Comparison of ENCODE assay signal across 28 cellular contexts in the genomic region with DNA sequence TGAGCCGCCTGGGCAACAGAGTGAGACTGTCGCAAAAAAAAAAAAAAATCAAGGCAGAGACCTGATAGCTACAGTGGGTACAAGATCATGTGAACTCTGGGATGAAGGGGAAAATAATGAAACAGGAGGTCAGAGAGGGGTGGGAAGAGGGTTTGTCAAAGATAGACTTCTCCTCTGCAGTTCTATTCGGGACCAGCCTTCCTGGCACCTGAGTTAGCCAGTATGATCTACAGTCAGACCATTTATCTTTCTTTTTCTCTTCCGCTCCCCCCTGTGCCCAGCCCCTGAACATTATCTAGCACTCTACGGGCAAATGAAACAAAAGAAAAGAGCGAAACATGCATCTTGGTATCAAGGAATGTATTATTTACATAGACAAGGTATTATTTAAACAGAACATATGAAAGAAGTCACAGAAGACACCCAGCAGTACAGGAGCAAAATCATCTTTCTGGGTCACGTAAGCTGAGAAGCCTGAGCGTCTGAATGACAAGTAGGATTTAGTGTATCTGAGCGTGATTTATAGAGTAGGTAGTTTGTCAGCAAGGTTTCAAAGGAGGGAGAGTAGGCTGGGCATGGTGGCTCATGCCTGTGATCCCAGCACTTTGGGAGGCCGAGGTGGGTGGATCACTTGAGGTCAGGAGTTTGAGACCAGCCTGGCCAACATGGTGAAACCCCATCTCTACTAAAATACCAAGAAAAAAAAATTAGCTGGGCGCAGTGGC.
DNase-seq lines count a peak whose midpoint lies in the region; ATAC-seq and TF ChIP-seq lines count a peak whose summit lies in the region.
"Had no signal": no experiment of that assay in that cellular context is flagged by ENCODE, and none has a peak within 500 bp of the region (broad histone marks: within the 10 kb centered on the region; RNA-seq: fewer than 3 reads in every experiment).

No MANE protein-coding gene starts in this region.

- H3K4me3 Mint-ChIP-seq in activated naive CD4-positive, alpha-beta T cell treated with anti-CD3 and anti-CD28 coated beads, Interleukin-2, amount 50 U/mL, for 24 hours, result peak overlapping the region; percentile 20
- no peak overlapping the region for H3K4me3 Mint-ChIP-seq in activated naive CD4-positive, alpha-beta T cell treated with anti-CD3 and anti-CD28 coated beads for 36 hours
- H3K4me3 Mint-ChIP-seq in effector memory CD8-positive, alpha-beta T cell, result no peak overlapping the region
- no peak overlapping the region for H3K4me3 Mint-ChIP-seq in stimulated activated naive CD8-positive, alpha-beta T cell treated with anti-CD3 and anti-CD28 coated beads, Interleukin-15, amount 100 ng/mL, for 72 hours
- H3K4me3 Mint-ChIP-seq: endodermal cell, memory B cell had no signal

- H3K4me1 ChIP-seq in left ventricle myocardium inferior, result no peaks in the 10 kb centered on the region
- H3K4me1 ChIP-seq: breast epithelium, colonic mucosa, esophagus squamous epithelium, right lobe of liver, SJCRH30, upper lobe of right lung had no signal

- ATAC-seq in effector memory CD8-positive, alpha-beta T cell (replicated peaks), result no peak
- ATAC-seq in stimulated activated naive CD8-positive, alpha-beta T cell treated with anti-CD3 and anti-CD28 coated beads, Interleukin-15, amount 100 ng/mL, for 72 hours, result no peak
- ATAC-seq: right lobe of liver, upper lobe of right lung had no signal

- H3K27me3 Mint-ChIP-seq in activated naive CD4-positive, alpha-beta T cell treated with anti-CD3 and anti-CD28 coated beads, Interleukin-2, amount 50 U/mL, for 24 hours, result no peaks in the 10 kb centered on the region
- no peaks in the 10 kb centered on the region for H3K27me3 Mint-ChIP-seq in activated naive CD4-positive, alpha-beta T cell treated with anti-CD3 and anti-CD28 coated beads for 36 hours (ENCODE audit: low read depth)
- H3K27me3 Mint-ChIP-seq in effector memory CD8-positive, alpha-beta T cell, result no peaks in the 10 kb centered on the region
- H3K27me3 Mint-ChIP-seq in stimulated activated naive CD8-positive, alpha-beta T cell treated with anti-CD3 and anti-CD28 coated beads, Interleukin-15, amount 100 ng/mL, for 72 hours, result no peaks in the 10 kb centered on the region

- no peaks in the 10 kb centered on the region for H3K9me3 ChIP-seq in left ventricle myocardium inferior (replicated peaks)
- H3K9me3 ChIP-seq: breast epithelium, colonic mucosa, esophagus squamous epithelium, neutrophil, right lobe of liver, SJCRH30, upper lobe of right lung had no signal

- H3K27ac ChIP-seq in left ventricle myocardium inferior (replicated peaks), result no peak overlapping the region
- H3K27ac ChIP-seq: BLaER1, breast epithelium, colonic mucosa, esophagus squamous epithelium, neutrophil, right lobe of liver, SJCRH30, upper lobe of right lung had no signal

- H3K36me3 ChIP-seq in left ventricle myocardium inferior, result no peaks in the 10 kb centered on the region
- H3K36me3 ChIP-seq: breast epithelium, colonic mucosa, esophagus squamous epithelium, neutrophil, right lobe of liver, SJCRH30, upper lobe of right lung had no signal

- CTCF ChIA-PET in activated naive CD4-positive, alpha-beta T cell treated with anti-CD3 and anti-CD28 coated beads for 36 hours (lab: Charles Lee), result interaction anchor here (1.1 to 1.5 kb wide), 2 partner anchors 27 to 200 kb away, joined by 3 to 4 read pairs; no protein-coding TSS in a partner anchor

- DNase-seq in activated naive CD4-positive, alpha-beta T cell treated with anti-CD3 and anti-CD28 coated beads for 36 hours, result no peak
- DNase-seq in NCI-H82 treated with DMSO at 0.1 percent for 48 hours (lab: John Stamatoyannopoulos, UW; ENCODE audit: unreplicated experiment), result peak; percentile 1
- no peak for DNase-seq in effector memory CD8-positive, alpha-beta T cell
- no peak for DNase-seq in stimulated activated naive CD8-positive, alpha-beta T cell treated with anti-CD3 and anti-CD28 coated beads, Interleukin-15, amount 100 ng/mL, for 72 hours
- DNase-seq in EL, result no peak
- DNase-seq in left ventricle myocardium inferior, result no peak
- DNase-seq: activated CD4-positive, alpha-beta T cell treated with anti-CD3 and anti-CD28 coated beads for 48 hours; activated effector memory CD4-positive, alpha-beta T cell treated with anti-CD3 and anti-CD28 coated beads, Interleukin-2, amount 50 U/mL, for 16 hours; Calu3; colonic mucosa; endodermal cell; esophagus squamous epithelium; foreskin melanocyte; H7; hypothalamus; NCI-H1105 treated with DMSO at 0.1 percent for 48 hours; NCI-H2029 treated with DMSO at 0.1 percent for 48 hours; NCI-H526 treated with DMSO at 0.1 percent for 48 hours; right lobe of liver; SJCRH30; stimulated activated CD4-positive, alpha-beta T cell treated with anti-CD3 and anti-CD28 coated beads, Interleukin-2, amount 100 ng/mL, for 48 hours; upper lobe of right lung had no signal

- peaks cover 69% of the 10 kb centered on the region for H3K4me1 Mint-ChIP-seq in activated naive CD4-positive, alpha-beta T cell treated with anti-CD3 and anti-CD28 coated beads, Interleukin-2, amount 50 U/mL, for 24 hours
- peaks cover 51% of the 10 kb centered on the region for H3K4me1 Mint-ChIP-seq in activated naive CD4-positive, alpha-beta T cell treated with anti-CD3 and anti-CD28 coated beads for 36 hours (ENCODE audit: low read depth)
- H3K4me1 Mint-ChIP-seq in effector memory CD8-positive, alpha-beta T cell (ENCODE audit: low read depth in 2 of 2), result peaks cover 29 to 56% of the 10 kb centered on the region in 2 donors
- H3K4me1 Mint-ChIP-seq in stimulated activated naive CD8-positive, alpha-beta T cell treated with anti-CD3 and anti-CD28 coated beads, Interleukin-15, amount 100 ng/mL, for 72 hours, result peaks cover 81% of the 10 kb centered on the region

- H3K27me3 ChIP-seq in left ventricle myocardium inferior (ENCODE audit: low read depth), result peaks cover 46% of the 10 kb centered on the region
- H3K27me3 ChIP-seq: BLaER1, breast epithelium, colonic mucosa, esophagus squamous epithelium, neutrophil, right lobe of liver, SJCRH30, upper lobe of right lung had no signal

- peaks cover 31% of the 10 kb centered on the region for H3K36me3 Mint-ChIP-seq in activated naive CD4-positive, alpha-beta T cell treated with anti-CD3 and anti-CD28 coated beads, Interleukin-2, amount 50 U/mL, for 24 hours
- H3K36me3 Mint-ChIP-seq in activated naive CD4-positive, alpha-beta T cell treated with anti-CD3 and anti-CD28 coated beads for 36 hours (ENCODE audit: low read depth), result peaks cover 56% of the 10 kb centered on the region
- peaks cover 55% of the 10 kb centered on the region for H3K36me3 Mint-ChIP-seq in effector memory CD8-positive, alpha-beta T cell (ENCODE audit: insufficient read depth)

- intact Hi-C loops in activated naive CD4-positive, alpha-beta T cell treated with anti-CD3 and anti-CD28 coated beads for 36 hours (cut with micrococcal nuclease), result loop anchor here (5.0 kb wide), 1 partner anchor 54 kb away; no protein-coding TSS in a partner anchor
- intact Hi-C loops in left ventricle myocardium inferior (cut with micrococcal nuclease), result no loop called here

- no peak for TF ChIP-seq CTCF in left ventricle myocardium inferior (IDR thresholded peaks at IDR 0.05; ENCODE audit: borderline replicate concordance)

- peak overlapping the region; percentile 59 for H3K27ac Mint-ChIP-seq in activated naive CD4-positive, alpha-beta T cell treated with anti-CD3 and anti-CD28 coated beads, Interleukin-2, amount 50 U/mL, for 24 hours
- H3K27ac Mint-ChIP-seq in activated naive CD4-positive, alpha-beta T cell treated with anti-CD3 and anti-CD28 coated beads for 36 hours, result no peak overlapping the region
- peak overlapping the region; percentile 88 to 99 for H3K27ac Mint-ChIP-seq in effector memory CD8-positive, alpha-beta T cell
- H3K27ac Mint-ChIP-seq in stimulated activated naive CD8-positive, alpha-beta T cell treated with anti-CD3 and anti-CD28 coated beads, Interleukin-15, amount 100 ng/mL, for 72 hours, result peak overlapping the region; percentile 20
- H3K27ac Mint-ChIP-seq: endodermal cell, IgD-negative memory B cell, memory B cell had no signal

- H3K9me3 Mint-ChIP-seq in activated naive CD4-positive, alpha-beta T cell treated with anti-CD3 and anti-CD28 coated beads, Interleukin-2, amount 50 U/mL, for 24 hours, result no peaks in the 10 kb centered on the region
- no peaks in the 10 kb centered on the region for H3K9me3 Mint-ChIP-seq in activated naive CD4-positive, alpha-beta T cell treated with anti-CD3 and anti-CD28 coated beads for 36 hours
- no peaks in the 10 kb centered on the region for H3K9me3 Mint-ChIP-seq in effector memory CD8-positive, alpha-beta T cell
- H3K9me3 Mint-ChIP-seq in stimulated activated naive CD8-positive, alpha-beta T cell treated with anti-CD3 and anti-CD28 coated beads, Interleukin-15, amount 100 ng/mL, for 72 hours, result peaks cover 0 to 8% of the 10 kb centered on the region in 2 donors

- H3K4me3 ChIP-seq in left ventricle myocardium inferior, result no peak overlapping the region
- H3K4me3 ChIP-seq: BLaER1, breast epithelium, colonic mucosa, esophagus squamous epithelium, right lobe of liver, SJCRH30, upper lobe of right lung had no signal
